Comparison of ENCODE assay signal across 7 cellular contexts in the genomic region with DNA sequence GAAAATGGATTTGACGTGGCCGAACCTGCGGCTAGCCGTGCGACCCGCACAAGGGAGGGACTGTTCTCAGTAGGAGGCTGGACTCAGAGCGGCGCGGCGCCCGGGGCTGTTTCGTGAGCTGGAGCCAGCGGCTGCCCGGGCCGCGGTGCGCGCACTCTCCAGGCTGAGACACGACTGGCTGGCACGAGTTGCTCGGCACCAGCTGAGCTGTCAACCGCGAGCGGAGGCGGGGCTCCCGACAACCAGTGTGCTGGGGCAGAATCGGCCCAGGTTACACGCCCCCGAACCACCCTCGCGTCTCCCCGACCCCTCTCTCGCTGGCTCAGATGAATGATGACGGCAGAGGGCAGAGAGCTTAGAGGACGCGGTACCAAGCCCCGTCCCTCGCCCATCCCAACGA.
DNase-seq lines count a peak whose midpoint lies in the region; ATAC-seq and TF ChIP-seq lines count a peak whose summit lies in the region.
"Not testable (repeated sequence)": the region's sequence is repeated elsewhere in the genome, so short reads cannot be mapped to it uniquely, and the experiment has no call there.

No MANE protein-coding gene starts in this region.

- CTCF ChIA-PET in HEK293 (lab: Yijun Ruan, JAX), result not testable (repeated sequence)

- H3K27me3 Mint-ChIP-seq in chondrocyte (ENCODE audit: low read depth), result not testable (repeated sequence)

- H3K27me3 ChIP-seq in right atrium auricular region, result not testable (repeated sequence)

- not testable (repeated sequence) for TF ChIP-seq CTCF in HEK293 (tag by site-specific recombination; IDR thresholded peaks at IDR 0.05); chondrocyte (IDR thresholded peaks at IDR 0.05); right atrium auricular region (IDR thresholded peaks at IDR 0.05); omental fat pad (IDR thresholded peaks at IDR 0.05)

- H3K4me3 ChIP-seq in HEK293 (ENCODE audit: low read depth, low read length); right atrium auricular region: not testable (repeated sequence)

- not testable (repeated sequence) for H3K27ac ChIP-seq in HEK293 (ENCODE audit: extremely low read depth, low read depth, low read length); right atrium auricular region

- not testable (repeated sequence) for H3K4me1 Mint-ChIP-seq in chondrocyte (ENCODE audit: low read depth)

- not testable (repeated sequence) for H3K9me3 ChIP-seq in HEK293 (ENCODE audit: control insufficient read depth, insufficient read depth, low read depth, low read length); right atrium auricular region

- POLR2A ChIA-PET in HEK293 (lab: Yijun Ruan, JAX), result not testable (repeated sequence)

- H3K36me3 Mint-ChIP-seq in chondrocyte (ENCODE audit: low read depth), result not testable (repeated sequence)

- H3K27ac Mint-ChIP-seq in chondrocyte (ENCODE audit: unreplicated experiment), result peak overlapping the region; percentile 87

- peak overlapping the region; percentile 81 for H3K4me3 Mint-ChIP-seq in chondrocyte (ENCODE audit: unreplicated experiment)

- ATAC-seq in activated CD4-positive, CD25-positive, alpha-beta regulatory T cell treated with anti-CD3 and anti-CD28 coated beads, Interleukin-2, amount 50 U/mL, for 24 hours, result peak; percentile 88 to 89
- peak; percentile 91 for ATAC-seq in omental fat pad (ENCODE audit: low FRiP score)

- peak; percentile 81 for DNase-seq in activated effector memory CD4-positive, alpha-beta T cell treated with anti-CD3 and anti-CD28 coated beads, Interleukin-2, amount 50 U/mL, for 16 hours
- DNase-seq in chondrocyte (ENCODE audit: low spot score) (peak; percentile 36), right atrium auricular region (ENCODE audit: low spot score) (peak; percentile 74), omental fat pad (ENCODE audit: low spot score) (peak; percentile 14)
- DNase-seq in stimulated activated CD4-positive, alpha-beta T cell treated with anti-CD3 and anti-CD28 coated beads, TNF-alpha, amount 100 ng/mL, for 24 hours (ENCODE audit: low read depth in 3 of 3), result peak in 2 of 3 experiments; percentile 0 to 22

- not testable (repeated sequence) for H3K9me3 Mint-ChIP-seq in chondrocyte (ENCODE audit: low read depth)

- H3K36me3 ChIP-seq in HEK293 (ENCODE audit: control insufficient read depth in 2 of 2, insufficient read depth in 1 of 2, low read length in 2 of 2); right atrium auricular region: not testable (repeated sequence)

- not testable (repeated sequence) for H3K4me1 ChIP-seq in HEK293 (ENCODE audit: control insufficient read depth, insufficient read depth, low read length); right atrium auricular region

TF ChIP-seq in HEK293, 187 proteins besides CTCF, POLR2A, EP300 and RAD21:
- peak; percentile 13; the same call in 1 of the 2 replicates for TF ChIP-seq SP2 (tag by site-specific recombination; IDR thresholded peaks at IDR 0.05)
- 0 out of 2 replicates have a peak, but pooled peaks have one; percentile 8 for TF ChIP-seq ZFHX2 (tag by site-specific recombination; conservative IDR thresholded peaks at IDR 0.05)
- peak; percentile 37 for TF ChIP-seq ZBTB26 (tag by site-specific recombination; optimal IDR thresholded peaks at IDR 0.05)
TF ChIP-seq in HEK293: peak in this region for 3; not testable (repeated sequence) for 184.

Comparison
In these comparisons a context has a peak if more than half of its experiments do, and no peak if none do; other contexts are left out.
1. DNase-seq: peak in every context shown above with its lines; median percentile 81 in activated effector memory CD4-positive, alpha-beta T cell treated with anti-CD3 and anti-CD28 coated beads, Interleukin-2, amount 50 U/mL, for 16 hours; 74 in right atrium auricular region; 36 in chondrocyte; 14 in omental fat pad; 11 in stimulated activated CD4-positive, alpha-beta T cell treated with anti-CD3 and anti-CD28 coated beads, TNF-alpha, amount 100 ng/mL, for 24 hours.